22 cellular contexts compared by ENCODE assay signal in genomic region chr10:101079874-101080273, GRCh38. TPM values are rescaled to one million over a fixed set of nuclear protein-coding genes. Genes with fewer than 3 reads are reported as not detected.
DNase-seq lines count a peak whose midpoint lies in the region; ATAC-seq and TF ChIP-seq lines count a peak whose summit lies in the region.
"Had no signal": no experiment of that assay in that cellular context is flagged by ENCODE, and none has a peak within 500 bp of the region (broad histone marks: within the 10 kb centered on the region; RNA-seq: fewer than 3 reads in every experiment).

No MANE protein-coding gene starts in this region.

- intact Hi-C loops in natural killer cell (cut with micrococcal nuclease) = no loop called here

- H3K27me3 Mint-ChIP-seq in natural killer cell treated with Interleukin-12 subunit alpha and Interleukin-12 subunit beta and Interleukin-15 and Interleukin-18, amount 100 ng/mL, for 72 hours = peaks cover 50 to 59% of the 10 kb centered on the region in 2 donors
- H3K27me3 Mint-ChIP-seq in natural killer cell (ENCODE audit: low read depth in 2 of 2) = peaks cover 34 to 72% of the 10 kb centered on the region in 2 donors

- no peak overlapping the region for H3K27ac Mint-ChIP-seq in natural killer cell treated with Interleukin-12 subunit alpha and Interleukin-12 subunit beta and Interleukin-15 and Interleukin-18, amount 100 ng/mL, for 72 hours
- H3K27ac Mint-ChIP-seq in natural killer cell = no peak overlapping the region
- H3K27ac Mint-ChIP-seq: CD4-positive, alpha-beta memory T cell; IgD-negative memory B cell; T-helper 1 cell treated with Interleukin-12 subunit alpha and Interleukin-12 subunit beta and Interleukin-4 antibody, amounts not matched to agents 30 μg/mL and 1 μg/mL, for 36 hours had no signal

- no peak for ATAC-seq in natural killer cell treated with Interleukin-12 subunit alpha and Interleukin-12 subunit beta and Interleukin-15 and Interleukin-18, amount 100 ng/mL, for 72 hours
- no peak for ATAC-seq in natural killer cell
- ATAC-seq: Panc1 had no signal

- H3K36me3 Mint-ChIP-seq in natural killer cell treated with Interleukin-12 subunit alpha and Interleukin-12 subunit beta and Interleukin-15 and Interleukin-18, amount 100 ng/mL, for 72 hours = no peaks in the 10 kb centered on the region
- H3K36me3 Mint-ChIP-seq in natural killer cell = no peaks in the 10 kb centered on the region
- H3K36me3 Mint-ChIP-seq: CD4-positive, alpha-beta memory T cell; IgD-negative memory B cell had no signal

- H3K9me3 Mint-ChIP-seq in natural killer cell treated with Interleukin-12 subunit alpha and Interleukin-12 subunit beta and Interleukin-15 and Interleukin-18, amount 100 ng/mL, for 72 hours = no peaks in the 10 kb centered on the region
- no peaks in the 10 kb centered on the region for H3K9me3 Mint-ChIP-seq in natural killer cell
- H3K9me3 Mint-ChIP-seq: CD4-positive, alpha-beta memory T cell; T-helper 1 cell treated with Interleukin-12 subunit alpha and Interleukin-12 subunit beta and Interleukin-4 antibody, amounts not matched to agents 30 μg/mL and 1 μg/mL, for 36 hours had no signal

- peak; percentile 1 for DNase-seq in DMS79 treated with DMSO at 0.1 percent for 48 hours (lab: John Stamatoyannopoulos, UW)
- no peak for DNase-seq in DMS79 (lab: John Stamatoyannopoulos, UW)
- DNase-seq in natural killer cell treated with Interleukin-12 subunit alpha and Interleukin-12 subunit beta and Interleukin-15 and Interleukin-18, amount 100 ng/mL, for 72 hours (ENCODE audit: low spot score) = peak; percentile 42
- DNase-seq in natural killer cell = no peak
- peak; percentile 71 for DNase-seq in NCI-H69 (lab: John Stamatoyannopoulos, UW)
- DNase-seq in T-helper 2 cell = no peak
- DNase-seq in activated CD4-positive, CD25-positive, alpha-beta regulatory T cell (lab: John Stamatoyannopoulos, UW) = no peak
- no peak for DNase-seq in SW480 (ENCODE audit: low spot score)
- DNase-seq: CD4-positive, alpha-beta memory T cell; DMS153; Karpas-422; NCI-H1092 treated with DMSO at 0.1 percent for 48 hours; NCI-H446 treated with DMSO at 0.1 percent for 48 hours; NCI-H526; SHP77; T1000 had no signal

- H3K4me3 Mint-ChIP-seq in natural killer cell treated with Interleukin-12 subunit alpha and Interleukin-12 subunit beta and Interleukin-15 and Interleukin-18, amount 100 ng/mL, for 72 hours = no peak overlapping the region
- no peak overlapping the region for H3K4me3 Mint-ChIP-seq in natural killer cell
- H3K4me3 Mint-ChIP-seq: CD4-positive, alpha-beta memory T cell; IgD-negative memory B cell; T-helper 1 cell treated with Interleukin-12 subunit alpha and Interleukin-12 subunit beta and Interleukin-4 antibody, amounts not matched to agents 30 μg/mL and 1 μg/mL, for 36 hours had no signal

- no peaks in the 10 kb centered on the region for H3K4me1 Mint-ChIP-seq in natural killer cell treated with Interleukin-12 subunit alpha and Interleukin-12 subunit beta and Interleukin-15 and Interleukin-18, amount 100 ng/mL, for 72 hours (ENCODE audit: low read depth in 2 of 2)
- no peaks in the 10 kb centered on the region for H3K4me1 Mint-ChIP-seq in natural killer cell
- H3K4me1 Mint-ChIP-seq: CD4-positive, alpha-beta memory T cell had no signal

- TF ChIP-seq CTCF in natural killer cell (IDR thresholded peaks at IDR 0.05) = no peak

RNA-seq across cellular contexts. Expression of gene KAZALD1, which starts 18.1 kb away (rescaled TPM):
- total RNA-seq in natural killer cell treated with Interleukin-12 subunit alpha and Interleukin-12 subunit beta and Interleukin-15 and Interleukin-18, amount 100 ng/mL, for 72 hours = 1 to 10 TPM in 1 of 2 donors, not detected in 1; 1.9 TPM
- under 1 TPM in 1 of 3 donors, not detected in 2; 0.49 TPM for total RNA-seq in natural killer cell
- total RNA-seq: CD4-positive, alpha-beta memory T cell had no signal

RNA-seq across cellular contexts. Expression of gene SFXN3, which starts 48.8 kb away (rescaled TPM):
- 10 to 100 TPM; 12.5 to 21.1 TPM for total RNA-seq in natural killer cell treated with Interleukin-12 subunit alpha and Interleukin-12 subunit beta and Interleukin-15 and Interleukin-18, amount 100 ng/mL, for 72 hours
- 10 to 100 TPM; 59.7 to 74.5 (median 68.9) TPM for total RNA-seq in natural killer cell

RNA-seq across cellular contexts. Expression of gene PDZD7, which starts 48.9 kb away (rescaled TPM):
- under 1 TPM; 0.17 to 0.62 TPM for total RNA-seq in natural killer cell treated with Interleukin-12 subunit alpha and Interleukin-12 subunit beta and Interleukin-15 and Interleukin-18, amount 100 ng/mL, for 72 hours
- 1 to 10 TPM in 1 of 3 donors, under 1 TPM in 2; 0.35 to 1.2 (median 0.52) TPM for total RNA-seq in natural killer cell

RNA-seq across cellular contexts. Expression of gene TLX1, which starts 51.2 kb away (rescaled TPM):
- not detected for total RNA-seq in natural killer cell treated with Interleukin-12 subunit alpha and Interleukin-12 subunit beta and Interleukin-15 and Interleukin-18, amount 100 ng/mL, for 72 hours
- not detected for total RNA-seq in natural killer cell
- total RNA-seq: A172; CD4-positive, alpha-beta memory T cell; OCI-LY7; SK-MEL-5 had no signal

Comparison
In these comparisons a context has a peak if more than half of its experiments do, and no peak if none do; other contexts are left out.
1. DNase-seq: peak in DMS79 treated with DMSO at 0.1 percent for 48 hours (single experiment), natural killer cell treated with Interleukin-12 subunit alpha and Interleukin-12 subunit beta and Interleukin-15 and Interleukin-18, amount 100 ng/mL, for 72 hours (single experiment) and NCI-H69 (single experiment); none in DMS79 (single experiment), natural killer cell (single experiment), T-helper 2 cell (0 of 5), activated CD4-positive, CD25-positive, alpha-beta regulatory T cell (0 of 4) and SW480 (single experiment).